Comparison of ENCODE assay signal across 9 cellular contexts in the genomic region with DNA sequence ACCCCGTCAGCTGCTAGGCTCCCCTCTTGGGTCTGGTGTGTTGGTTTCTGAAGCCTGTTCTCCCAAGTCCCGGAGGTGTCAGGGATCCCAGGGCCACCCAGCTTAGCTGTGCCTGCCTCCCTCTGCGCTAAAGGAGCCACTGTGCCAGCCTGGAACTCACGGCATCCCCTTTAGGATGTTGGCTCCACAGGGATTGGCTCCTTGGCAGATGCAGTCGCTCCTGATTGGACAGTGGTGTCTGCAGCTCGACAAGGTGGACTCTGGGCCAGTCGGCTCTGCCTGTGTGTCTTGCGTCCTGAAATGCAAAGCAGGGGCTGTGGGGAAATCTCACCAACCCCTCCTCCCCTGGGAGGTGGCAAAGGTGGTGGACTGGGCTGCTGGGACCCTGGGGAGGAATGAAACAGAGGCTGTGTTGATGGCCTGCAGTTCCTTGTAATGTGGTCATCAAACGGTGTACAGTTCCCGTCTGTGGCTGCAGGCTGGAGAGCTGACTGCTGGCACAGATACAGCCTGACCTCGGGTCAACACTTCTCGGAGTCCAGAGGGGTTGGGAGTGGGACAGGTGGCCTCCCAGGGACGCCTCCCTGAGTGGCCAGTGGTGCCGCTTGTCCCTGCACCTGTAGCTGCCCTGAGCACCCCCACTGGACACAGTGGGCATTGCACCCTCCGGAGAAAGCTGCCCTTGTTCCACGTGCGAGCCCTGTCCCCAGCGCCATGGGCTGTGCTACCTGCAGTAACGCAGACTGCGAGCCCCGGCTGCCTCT. TPM values are rescaled to one million over a fixed set of nuclear protein-coding genes. Genes with fewer than 3 reads are reported as not detected.
DNase-seq lines count a peak whose midpoint lies in the region; ATAC-seq lines count a peak whose summit lies in the region.
"Had no signal": no experiment of that assay in that cellular context is flagged by ENCODE, and none has a peak within 500 bp of the region (broad histone marks: within the 10 kb centered on the region; RNA-seq: fewer than 3 reads in every experiment).

No MANE protein-coding gene starts in this region.

- no peak for ATAC-seq in central memory CD8-positive, alpha-beta T cell (replicated peaks; ENCODE audit: extremely low read depth, poor library complexity, severe bottlenecking)
- ATAC-seq in left lobe of liver, result peak; percentile 88
- ATAC-seq in GM18520 (IDR thresholded peaks at IDR 0.05; ENCODE audit: unreplicated experiment), result no peak

- peak overlapping the region; percentile 86 for H3K27ac Mint-ChIP-seq in central memory CD8-positive, alpha-beta T cell (ENCODE audit: low read depth)
- H3K27ac Mint-ChIP-seq: dendritic cell treated with granulocyte-macrophage colony-stimulating factor and Interleukin-4, amounts not matched to agents 40 ng/mL and 50 ng/mL, for 4 days had no signal

- peaks cover 28% of the 10 kb centered on the region for H3K36me3 Mint-ChIP-seq in central memory CD8-positive, alpha-beta T cell (ENCODE audit: insufficient read depth)

- no peaks in the 10 kb centered on the region for H3K27me3 Mint-ChIP-seq in central memory CD8-positive, alpha-beta T cell
- H3K27me3 Mint-ChIP-seq: dendritic cell treated with granulocyte-macrophage colony-stimulating factor and Interleukin-4, amounts not matched to agents 40 ng/mL and 50 ng/mL, for 4 days had no signal

- no peaks in the 10 kb centered on the region for H3K9me3 Mint-ChIP-seq in central memory CD8-positive, alpha-beta T cell
- H3K9me3 Mint-ChIP-seq: dendritic cell treated with granulocyte-macrophage colony-stimulating factor and Interleukin-4, amounts not matched to agents 40 ng/mL and 50 ng/mL, for 4 days had no signal

- peak; percentile 57 for DNase-seq in AG08395 (ENCODE audit: low spot score)
- DNase-seq in HCEC 1CT, result peak; percentile 6
- DNase-seq in T follicular helper cell (ENCODE audit: low read depth), result peak; percentile 25
- DNase-seq in central memory CD8-positive, alpha-beta T cell (ENCODE audit: low spot score in 2 of 2), result peak in 1 of 2 donors; percentile 31
- no peak for DNase-seq in left lobe of liver (ENCODE audit: low spot score)
- DNase-seq in superior temporal gyrus (ENCODE audit: extremely low spot score), result peak; percentile 73
- DNase-seq in GDM1 (lab: John Stamatoyannopoulos, UW), result no peak

- no peak overlapping the region for H3K4me3 Mint-ChIP-seq in central memory CD8-positive, alpha-beta T cell
- H3K4me3 Mint-ChIP-seq: dendritic cell treated with granulocyte-macrophage colony-stimulating factor and Interleukin-4, amounts not matched to agents 40 ng/mL and 50 ng/mL, for 4 days had no signal

- peaks cover 66% of the 10 kb centered on the region for H3K4me1 Mint-ChIP-seq in central memory CD8-positive, alpha-beta T cell

RNA-seq across cellular contexts. Expression of gene KCNAB2, which starts 11.5 kb away (rescaled TPM):
- 6.9 TPM for total RNA-seq in left lobe of liver

RNA-seq across cellular contexts. Expression of gene NPHP4, which starts 41.9 kb away (rescaled TPM):
- 4.5 TPM for total RNA-seq in left lobe of liver

Comparison
In these comparisons a context has a peak if more than half of its experiments do, and no peak if none do; other contexts are left out.
1. DNase-seq: peak in AG08395 (single experiment), HCEC 1CT (single experiment), T follicular helper cell (single experiment) and superior temporal gyrus (single experiment); none in left lobe of liver (single experiment) and GDM1 (single experiment).